In the genomic region with DNA sequence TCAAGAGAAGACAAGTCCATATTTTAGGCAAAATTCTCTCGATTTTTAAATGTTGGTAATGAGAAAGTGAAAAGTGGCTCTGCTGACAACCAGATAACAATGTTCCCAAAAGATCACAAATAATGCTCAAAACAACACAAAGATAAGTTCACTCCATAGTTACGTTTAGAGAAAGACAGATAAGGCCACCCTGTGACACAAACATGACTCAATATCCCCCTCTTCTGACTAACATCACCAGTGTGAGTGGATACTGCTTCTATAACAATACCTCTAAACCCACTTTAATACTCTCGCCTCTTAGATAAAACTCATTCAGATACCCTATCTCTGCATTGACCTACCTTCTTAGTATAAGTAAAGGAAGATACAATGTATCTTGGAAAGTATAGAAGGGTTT, we compare ENCODE assay signal across 11 cellular contexts. TPM values are rescaled to one million over a fixed set of nuclear protein-coding genes. Genes with fewer than 3 reads are reported as not detected.
DNase-seq lines count a peak whose midpoint lies in the region; ATAC-seq and TF ChIP-seq lines count a peak whose summit lies in the region.
"Had no signal": no experiment of that assay in that cellular context is flagged by ENCODE, and none has a peak within 500 bp of the region (broad histone marks: within the 10 kb centered on the region; RNA-seq: fewer than 3 reads in every experiment).

No MANE protein-coding gene starts in this region.

- POLR2A ChIA-PET in WTC11 (lab: Charles Lee): interaction anchor here (0.6 kb wide), 1 partner anchor 19 kb away, joined by 4 read pairs; no protein-coding TSS in a partner anchor

- H3K36me3 ChIP-seq in kidney epithelial cell (ENCODE audit: control insufficient read depth, insufficient read depth, low read length): no peaks in the 10 kb centered on the region
- H3K36me3 ChIP-seq: cardiac muscle cell had no signal

- peak; percentile 17 for TF ChIP-seq CTCF in Calu3 (IDR thresholded peaks at IDR 0.05; ENCODE audit: unreplicated experiment)
- TF ChIP-seq CTCF in WTC11 (IDR thresholded peaks at IDR 0.05): no peak
- TF ChIP-seq CTCF in kidney epithelial cell (IDR thresholded peaks at IDR 0.05; ENCODE audit: insufficient read depth, low read length, poor library complexity, severe bottlenecking): peak; percentile 3

- CTCF ChIA-PET in Calu3 (lab: Charles Lee): no interaction called here
- CTCF ChIA-PET in WTC11 (lab: Charles Lee): interaction anchor here (0.6 to 1.2 kb wide), 3 partner anchors 171 to 520 kb away, joined by 3 to 5 read pairs (median 4); no protein-coding TSS in a partner anchor

- H3K36me3 Mint-ChIP-seq in Calu3 (ENCODE audit: insufficient read depth, unreplicated experiment) (no peaks in the 10 kb centered on the region), WTC11 (no peaks in the 10 kb centered on the region), immature natural killer cell (no peaks in the 10 kb centered on the region)

- intact Hi-C loops in Calu3 (cut with micrococcal nuclease; ENCODE audit: unreplicated experiment): loop anchor here (1.0 to 5.0 kb wide), 4 partner anchors 96 to 676 kb away; no protein-coding TSS in a partner anchor

- ATAC-seq in WTC11: peak; percentile 83

- no peak overlapping the region for H3K27ac Mint-ChIP-seq in Calu3 (ENCODE audit: unreplicated experiment)
- no peak overlapping the region for H3K27ac Mint-ChIP-seq in WTC11
- no peak overlapping the region for H3K27ac Mint-ChIP-seq in immature natural killer cell
- H3K27ac Mint-ChIP-seq: T-helper 1 cell treated with Interleukin-12 subunit alpha and Interleukin-12 subunit beta and Interleukin-4 antibody, amounts not matched to agents 30 μg/mL and 1 μg/mL, for 36 hours had no signal

- H3K27me3 Mint-ChIP-seq in Calu3 (ENCODE audit: unreplicated experiment) (peaks cover 14% of the 10 kb centered on the region), WTC11 (ENCODE audit: low read depth) (no peaks in the 10 kb centered on the region), immature natural killer cell (ENCODE audit: low read depth in 3 of 3) (peaks cover 0 to 1% (median 0%) of the 10 kb centered on the region in 3 donors)

- no TSS peak for BruUV-seq in Calu3 (replicated peaks; lab: Mats Ljungman, UMichigan)

- H3K4me1 Mint-ChIP-seq in Calu3 (ENCODE audit: low read depth, unreplicated experiment) (no peaks in the 10 kb centered on the region), WTC11 (no peaks in the 10 kb centered on the region), immature natural killer cell (no peaks in the 10 kb centered on the region)

- H3K27me3 ChIP-seq in kidney epithelial cell (ENCODE audit: control insufficient read depth, insufficient read depth, low read length): no peaks in the 10 kb centered on the region
- H3K27me3 ChIP-seq: cardiac muscle cell had no signal

- no peak overlapping the region for H3K4me3 ChIP-seq in kidney epithelial cell (ENCODE audit: low read depth, low read length)
- H3K4me3 ChIP-seq: cardiac muscle cell had no signal

- H3K4me3 Mint-ChIP-seq in Calu3 (ENCODE audit: low read depth, unreplicated experiment) (no peak overlapping the region), WTC11 (no peak overlapping the region), immature natural killer cell (no peak overlapping the region)
- H3K4me3 Mint-ChIP-seq: T-helper 1 cell treated with Interleukin-12 subunit alpha and Interleukin-12 subunit beta and Interleukin-4 antibody, amounts not matched to agents 30 μg/mL and 1 μg/mL, for 36 hours had no signal

- DNase-seq in Calu3 (peak; percentile 18), M059J (ENCODE audit: low read depth) (peak; percentile 70), WTC11 (ENCODE audit: low spot score) (no peak), kidney epithelial cell (ENCODE audit: low read depth) (no peak), T-helper 2 cell (no peak), immature natural killer cell (no peak)
- DNase-seq in effector CD8-positive, alpha-beta T cell (lab: John Stamatoyannopoulos, UW): no peak
- DNase-seq in activated CD8-positive, alpha-beta memory T cell treated with anti-CD3 and anti-CD28 coated beads, Interleukin-2, amount 50 U/mL, for 4 hours: no peak
- DNase-seq: NCI-H510A had no signal

- H3K9me3 Mint-ChIP-seq in Calu3 (ENCODE audit: low read depth, unreplicated experiment): no peaks in the 10 kb centered on the region
- H3K9me3 Mint-ChIP-seq in WTC11: no peaks in the 10 kb centered on the region
- H3K9me3 Mint-ChIP-seq in immature natural killer cell: peaks cover 0 to 5% (median 2%) of the 10 kb centered on the region in 6 donors
- H3K9me3 Mint-ChIP-seq: T-helper 1 cell treated with Interleukin-12 subunit alpha and Interleukin-12 subunit beta and Interleukin-4 antibody, amounts not matched to agents 30 μg/mL and 1 μg/mL, for 36 hours had no signal

TF ChIP-seq in WTC11, 78 proteins besides CTCF, POLR2A, EP300 and RAD21:
- no peak for TF ChIP-seq NR1H2 (CRISPR knock-in tag; IDR thresholded peaks at IDR 0.05)
- TF ChIP-seq ZNF671 (CRISPR knock-in tag; IDR thresholded peaks at IDR 0.05): no peak

RNA-seq across cellular contexts. Expression of a gene that starts 51.2 kb away (rescaled TPM):
- 1.0 and 1.3 TPM in 2 replicates for total RNA-seq in Calu3 (2022)
- total RNA-seq in M059J (2014; rRNA removed; shearing (Covaris generic)): 4.5 and 7.4 TPM in 2 replicates
- 1.1 to 1.5 TPM (median 1.2 TPM) in 3 replicates for total RNA-seq in WTC11 (2021)
- 0.34 and 1.5 TPM in 2 replicates for total RNA-seq in kidney epithelial cell
- polyA plus RNA-seq in immature natural killer cell: not detected
- total RNA-seq: cardiac muscle cell had no signal
- polyA plus RNA-seq: cardiac muscle cell had no signal

Comparison
In these comparisons a context has a peak if more than half of its experiments do, and no peak if none do; other contexts are left out.
1. DNase-seq: peak in Calu3 (single experiment) and M059J (single experiment); none in WTC11 (single experiment), kidney epithelial cell (single experiment), effector CD8-positive, alpha-beta T cell (single experiment), T-helper 2 cell (0 of 5), immature natural killer cell (0 of 3) and activated CD8-positive, alpha-beta memory T cell treated with anti-CD3 and anti-CD28 coated beads, Interleukin-2, amount 50 U/mL, for 4 hours (single experiment).